ENCODE assay signal across 1 cellular context in the genomic region with DNA sequence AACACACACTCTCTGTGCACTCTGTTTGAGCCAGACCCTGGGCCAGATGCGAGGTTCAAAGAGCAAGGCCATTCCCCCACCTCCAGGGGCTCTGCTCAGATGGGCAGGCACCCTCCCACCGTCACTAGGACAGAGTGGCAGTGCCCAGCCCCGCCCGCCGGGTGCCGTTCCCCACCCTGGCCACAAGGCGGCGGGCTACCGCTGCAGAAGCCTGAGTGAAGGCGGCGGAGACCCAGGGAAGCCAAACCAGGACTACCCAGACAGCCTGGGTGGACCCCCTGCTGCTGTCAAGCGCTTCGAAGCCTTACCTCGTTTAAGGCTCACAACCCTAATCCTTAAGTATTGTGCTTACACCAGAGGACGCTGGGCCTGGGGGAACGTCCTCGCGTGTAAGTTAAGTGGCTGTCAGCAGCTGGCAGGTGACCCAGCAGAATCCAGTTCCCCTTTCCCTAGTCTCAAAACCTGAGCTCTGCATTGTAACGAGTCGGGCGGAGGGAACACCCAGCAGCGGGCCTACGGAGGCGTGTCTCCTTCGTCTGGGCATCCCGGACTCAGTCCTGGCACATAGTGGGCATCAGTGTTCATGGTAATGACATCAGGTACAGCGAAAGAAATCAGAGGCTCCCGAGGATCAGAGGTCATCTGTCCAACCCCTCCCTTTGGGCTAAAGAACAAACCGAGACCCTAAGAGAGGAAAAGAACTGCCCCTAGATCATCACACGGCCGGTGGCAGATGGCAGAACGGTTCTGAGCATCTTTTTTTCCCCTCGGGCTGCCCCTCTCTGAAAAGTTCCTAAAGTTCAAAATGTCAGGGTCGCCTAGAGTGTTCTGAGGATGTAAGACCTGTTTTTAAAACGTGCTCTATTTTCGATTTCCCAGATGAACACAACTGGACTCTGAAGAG.
TF ChIP-seq lines count a peak whose summit lies in the region.

No MANE protein-coding gene starts in this region.

TF ChIP-seq in HepG2, 621 proteins besides CTCF, POLR2A, EP300 and RAD21 (continued from another document and continues in another):
- TF ChIP-seq, protein P1, sequence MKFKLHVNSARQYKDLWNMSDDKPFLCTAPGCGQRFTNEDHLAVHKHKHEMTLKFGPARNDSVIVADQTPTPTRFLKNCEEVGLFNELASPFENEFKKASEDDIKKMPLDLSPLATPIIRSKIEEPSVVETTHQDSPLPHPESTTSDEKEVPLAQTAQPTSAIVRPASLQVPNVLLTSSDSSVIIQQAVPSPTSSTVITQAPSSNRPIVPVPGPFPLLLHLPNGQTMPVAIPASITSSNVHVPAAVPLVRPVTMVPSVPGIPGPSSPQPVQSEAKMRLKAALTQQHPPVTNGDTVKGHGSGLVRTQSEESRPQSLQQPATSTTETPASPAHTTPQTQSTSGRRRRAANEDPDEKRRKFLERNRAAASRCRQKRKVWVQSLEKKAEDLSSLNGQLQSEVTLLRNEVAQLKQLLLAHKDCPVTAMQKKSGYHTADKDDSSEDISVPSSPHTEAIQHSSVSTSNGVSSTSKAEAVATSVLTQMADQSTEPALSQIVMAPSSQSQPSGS (CRISPR knock-in tag; IDR thresholded peaks at IDR 0.05) = 0 out of 2 replicates have a peak, but pooled peaks have one; percentile 26
- TF ChIP-seq, protein P2, sequence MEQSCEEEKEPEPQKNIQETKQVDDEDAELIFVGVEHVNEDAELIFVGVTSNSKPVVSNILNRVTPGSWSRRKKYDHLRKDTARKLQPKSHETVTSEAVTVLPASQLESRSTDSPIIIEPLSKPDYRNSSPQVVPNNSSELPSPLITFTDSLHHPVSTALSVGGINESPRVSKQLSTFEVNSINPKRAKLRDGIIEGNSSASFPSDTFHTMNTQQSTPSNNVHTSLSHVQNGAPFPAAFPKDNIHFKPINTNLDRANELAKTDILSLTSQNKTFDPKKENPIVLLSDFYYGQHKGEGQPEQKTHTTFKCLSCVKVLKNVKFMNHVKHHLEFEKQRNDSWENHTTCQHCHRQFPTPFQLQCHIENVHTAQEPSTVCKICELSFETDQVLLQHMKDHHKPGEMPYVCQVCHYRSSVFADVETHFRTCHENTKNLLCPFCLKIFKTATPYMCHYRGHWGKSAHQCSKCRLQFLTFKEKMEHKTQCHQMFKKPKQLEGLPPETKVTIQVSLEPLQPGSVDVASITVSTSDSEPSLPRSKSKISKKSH (CRISPR knock-in tag; IDR thresholded peaks at IDR 0.05; ENCODE audit: borderline replicate concordance) = no peak
- TF ChIP-seq ARID2 (CRISPR knock-in tag; IDR thresholded peaks at IDR 0.05; ENCODE audit: borderline replicate concordance) = no peak
- TF ChIP-seq, protein P3, sequence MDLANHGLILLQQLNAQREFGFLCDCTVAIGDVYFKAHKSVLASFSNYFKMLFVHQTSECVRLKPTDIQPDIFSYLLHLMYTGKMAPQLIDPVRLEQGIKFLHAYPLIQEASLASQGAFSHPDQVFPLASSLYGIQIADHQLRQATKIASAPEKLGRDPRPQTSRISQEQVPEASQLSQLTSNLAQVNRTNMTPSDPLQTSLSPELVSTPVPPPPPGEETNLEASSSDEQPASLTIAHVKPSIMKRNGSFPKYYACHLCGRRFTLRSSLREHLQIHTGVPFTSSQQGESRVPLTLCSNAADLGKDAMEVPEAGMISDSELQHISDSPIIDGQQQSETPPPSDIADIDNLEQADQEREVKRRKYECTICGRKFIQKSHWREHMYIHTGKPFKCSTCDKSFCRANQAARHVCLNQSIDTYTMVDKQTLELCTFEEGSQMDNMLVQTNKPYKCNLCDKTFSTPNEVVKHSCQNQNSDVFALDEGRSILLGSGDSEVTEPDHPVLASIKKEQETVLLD (CRISPR knock-in tag; IDR thresholded peaks at IDR 0.05; ENCODE audit: low read depth) = no peak
- peak; percentile 72 for TF ChIP-seq HNF4A (CRISPR knock-in tag; IDR thresholded peaks at IDR 0.05)
- TF ChIP-seq RFX5 (IDR thresholded peaks at IDR 0.05; ENCODE audit: low read depth, low read length) = no peak
- no peak for TF ChIP-seq FIP1L1 (IDR thresholded peaks at IDR 0.05; ENCODE audit: borderline replicate concordance, insufficient read depth, low read depth, low read length)
- TF ChIP-seq WIZ (CRISPR knock-in tag; IDR thresholded peaks at IDR 0.05) = no peak
- no peak for TF ChIP-seq RFX3 (CRISPR knock-in tag; IDR thresholded peaks at IDR 0.05)
- peak; percentile 53; the same call in 1 of the 2 replicates for TF ChIP-seq ATF7-NPFF (CRISPR knock-in tag; IDR thresholded peaks at IDR 0.05; ENCODE audit: low read depth)
- TF ChIP-seq ZNF530 (CRISPR knock-in tag; IDR thresholded peaks at IDR 0.05; ENCODE audit: low read depth) = no peak
- TF ChIP-seq MAFK (conservative IDR thresholded peaks at IDR 0.05 in 1 of 2, IDR thresholded peaks at IDR 0.05 in 1 of 2; ENCODE audit: low read length in 2 of 2) = no peak
- no peak for TF ChIP-seq SPEN (CRISPR knock-in tag; IDR thresholded peaks at IDR 0.05; ENCODE audit: low read depth)
- TF ChIP-seq SMAD9 (CRISPR knock-in tag; IDR thresholded peaks at IDR 0.05) = no peak
- no peak for TF ChIP-seq ZSCAN12 (CRISPR knock-in tag; IDR thresholded peaks at IDR 0.05)
- TF ChIP-seq, protein P4, sequence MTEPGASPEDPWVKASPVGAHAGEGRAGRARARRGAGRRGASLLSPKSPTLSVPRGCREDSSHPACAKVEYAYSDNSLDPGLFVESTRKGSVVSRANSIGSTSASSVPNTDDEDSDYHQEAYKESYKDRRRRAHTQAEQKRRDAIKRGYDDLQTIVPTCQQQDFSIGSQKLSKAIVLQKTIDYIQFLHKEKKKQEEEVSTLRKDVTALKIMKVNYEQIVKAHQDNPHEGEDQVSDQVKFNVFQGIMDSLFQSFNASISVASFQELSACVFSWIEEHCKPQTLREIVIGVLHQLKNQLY (CRISPR knock-in tag; IDR thresholded peaks at IDR 0.05) = no peak
- no peak for TF ChIP-seq ZNF101 (CRISPR knock-in tag; IDR thresholded peaks at IDR 0.05; ENCODE audit: borderline replicate concordance, low read depth)
- TF ChIP-seq BCL6 (CRISPR knock-in tag; IDR thresholded peaks at IDR 0.05) = peak; percentile 56
- no peak for TF ChIP-seq ZNF790 (CRISPR knock-in tag; IDR thresholded peaks at IDR 0.05; ENCODE audit: borderline replicate concordance)
- no peak for TF ChIP-seq NR2F1 (CRISPR knock-in tag; IDR thresholded peaks at IDR 0.05)
- TF ChIP-seq ZBTB7B (CRISPR knock-in tag; IDR thresholded peaks at IDR 0.05) = peak; percentile 79; the same call in 1 of the 2 replicates
- no peak for TF ChIP-seq ZC3H13 (CRISPR knock-in tag; IDR thresholded peaks at IDR 0.05)
- no peak for TF ChIP-seq MATR3 (CRISPR knock-in tag; IDR thresholded peaks at IDR 0.05)
- TF ChIP-seq ZNF674 (CRISPR knock-in tag; IDR thresholded peaks at IDR 0.05; ENCODE audit: low read depth) = no peak
- TF ChIP-seq, protein P5, sequence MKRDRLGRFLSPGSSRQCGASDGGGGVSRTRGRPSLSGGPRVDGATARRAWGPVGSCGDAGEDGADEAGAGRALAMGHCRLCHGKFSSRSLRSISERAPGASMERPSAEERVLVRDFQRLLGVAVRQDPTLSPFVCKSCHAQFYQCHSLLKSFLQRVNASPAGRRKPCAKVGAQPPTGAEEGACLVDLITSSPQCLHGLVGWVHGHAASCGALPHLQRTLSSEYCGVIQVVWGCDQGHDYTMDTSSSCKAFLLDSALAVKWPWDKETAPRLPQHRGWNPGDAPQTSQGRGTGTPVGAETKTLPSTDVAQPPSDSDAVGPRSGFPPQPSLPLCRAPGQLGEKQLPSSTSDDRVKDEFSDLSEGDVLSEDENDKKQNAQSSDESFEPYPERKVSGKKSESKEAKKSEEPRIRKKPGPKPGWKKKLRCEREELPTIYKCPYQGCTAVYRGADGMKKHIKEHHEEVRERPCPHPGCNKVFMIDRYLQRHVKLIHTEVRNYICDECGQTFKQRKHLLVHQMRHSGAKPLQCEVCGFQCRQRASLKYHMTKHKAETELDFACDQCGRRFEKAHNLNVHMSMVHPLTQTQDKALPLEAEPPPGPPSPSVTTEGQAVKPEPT (CRISPR knock-in tag; IDR thresholded peaks at IDR 0.05; ENCODE audit: low read depth) = no peak
- TF ChIP-seq KDM4B (CRISPR knock-in tag; IDR thresholded peaks at IDR 0.05) = no peak
- TF ChIP-seq, protein P6, sequence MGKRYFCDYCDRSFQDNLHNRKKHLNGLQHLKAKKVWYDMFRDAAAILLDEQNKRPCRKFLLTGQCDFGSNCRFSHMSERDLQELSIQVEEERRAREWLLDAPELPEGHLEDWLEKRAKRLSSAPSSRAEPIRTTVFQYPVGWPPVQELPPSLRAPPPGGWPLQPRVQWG (CRISPR knock-in tag; IDR thresholded peaks at IDR 0.05; ENCODE audit: borderline replicate concordance, low read depth) = no peak
- no peak for TF ChIP-seq ZNF724P (CRISPR knock-in tag; IDR thresholded peaks at IDR 0.05; ENCODE audit: borderline replicate concordance)
- TF ChIP-seq, protein P7, sequence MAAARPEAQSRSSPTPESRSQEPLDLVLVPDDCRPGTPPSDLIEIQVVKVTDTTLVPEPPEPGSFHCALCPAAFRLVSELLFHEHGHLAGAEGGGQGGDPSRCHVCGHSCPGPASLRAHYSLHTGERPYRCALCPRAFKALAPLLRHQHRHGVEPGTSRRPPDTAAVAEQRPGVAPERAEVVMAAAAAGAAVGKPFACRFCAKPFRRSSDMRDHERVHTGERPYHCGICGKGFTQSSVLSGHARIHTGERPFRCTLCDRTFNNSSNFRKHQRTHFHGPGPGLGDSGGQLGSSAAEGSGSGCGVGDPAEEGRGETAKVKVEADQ (CRISPR knock-in tag; IDR thresholded peaks at IDR 0.05; ENCODE audit: borderline replicate concordance) = no peak
- TF ChIP-seq, protein P8, sequence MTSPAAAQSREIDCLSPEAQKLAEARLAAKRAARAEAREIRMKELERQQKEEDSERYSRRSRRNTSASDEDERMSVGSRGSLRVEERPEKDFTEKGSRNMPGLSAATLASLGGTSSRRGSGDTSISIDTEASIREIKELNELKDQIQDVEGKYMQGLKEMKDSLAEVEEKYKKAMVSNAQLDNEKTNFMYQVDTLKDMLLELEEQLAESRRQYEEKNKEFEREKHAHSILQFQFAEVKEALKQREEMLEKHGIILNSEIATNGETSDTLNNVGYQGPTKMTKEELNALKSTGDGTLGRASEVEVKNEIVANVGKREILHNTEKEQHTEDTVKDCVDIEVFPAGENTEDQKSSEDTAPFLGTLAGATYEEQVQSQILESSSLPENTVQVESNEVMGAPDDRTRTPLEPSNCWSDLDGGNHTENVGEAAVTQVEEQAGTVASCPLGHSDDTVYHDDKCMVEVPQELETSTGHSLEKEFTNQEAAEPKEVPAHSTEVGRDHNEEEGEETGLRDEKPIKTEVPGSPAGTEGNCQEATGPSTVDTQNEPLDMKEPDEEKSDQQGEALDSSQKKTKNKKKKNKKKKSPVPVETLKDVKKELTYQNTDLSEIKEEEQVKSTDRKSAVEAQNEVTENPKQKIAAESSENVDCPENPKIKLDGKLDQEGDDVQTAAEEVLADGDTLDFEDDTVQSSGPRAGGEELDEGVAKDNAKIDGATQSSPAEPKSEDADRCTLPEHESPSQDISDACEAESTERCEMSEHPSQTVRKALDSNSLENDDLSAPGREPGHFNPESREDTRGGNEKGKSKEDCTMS (CRISPR knock-in tag; conservative IDR thresholded peaks at IDR 0.05) = no peak
- no peak for TF ChIP-seq RFX1 (IDR thresholded peaks at IDR 0.05)
- no peak for TF ChIP-seq SMYD3 (CRISPR knock-in tag; IDR thresholded peaks at IDR 0.05)
- no peak for TF ChIP-seq CCAR2 (optimal IDR thresholded peaks at IDR 0.05; ENCODE audit: low read depth, low read length)
- TF ChIP-seq, protein P9, sequence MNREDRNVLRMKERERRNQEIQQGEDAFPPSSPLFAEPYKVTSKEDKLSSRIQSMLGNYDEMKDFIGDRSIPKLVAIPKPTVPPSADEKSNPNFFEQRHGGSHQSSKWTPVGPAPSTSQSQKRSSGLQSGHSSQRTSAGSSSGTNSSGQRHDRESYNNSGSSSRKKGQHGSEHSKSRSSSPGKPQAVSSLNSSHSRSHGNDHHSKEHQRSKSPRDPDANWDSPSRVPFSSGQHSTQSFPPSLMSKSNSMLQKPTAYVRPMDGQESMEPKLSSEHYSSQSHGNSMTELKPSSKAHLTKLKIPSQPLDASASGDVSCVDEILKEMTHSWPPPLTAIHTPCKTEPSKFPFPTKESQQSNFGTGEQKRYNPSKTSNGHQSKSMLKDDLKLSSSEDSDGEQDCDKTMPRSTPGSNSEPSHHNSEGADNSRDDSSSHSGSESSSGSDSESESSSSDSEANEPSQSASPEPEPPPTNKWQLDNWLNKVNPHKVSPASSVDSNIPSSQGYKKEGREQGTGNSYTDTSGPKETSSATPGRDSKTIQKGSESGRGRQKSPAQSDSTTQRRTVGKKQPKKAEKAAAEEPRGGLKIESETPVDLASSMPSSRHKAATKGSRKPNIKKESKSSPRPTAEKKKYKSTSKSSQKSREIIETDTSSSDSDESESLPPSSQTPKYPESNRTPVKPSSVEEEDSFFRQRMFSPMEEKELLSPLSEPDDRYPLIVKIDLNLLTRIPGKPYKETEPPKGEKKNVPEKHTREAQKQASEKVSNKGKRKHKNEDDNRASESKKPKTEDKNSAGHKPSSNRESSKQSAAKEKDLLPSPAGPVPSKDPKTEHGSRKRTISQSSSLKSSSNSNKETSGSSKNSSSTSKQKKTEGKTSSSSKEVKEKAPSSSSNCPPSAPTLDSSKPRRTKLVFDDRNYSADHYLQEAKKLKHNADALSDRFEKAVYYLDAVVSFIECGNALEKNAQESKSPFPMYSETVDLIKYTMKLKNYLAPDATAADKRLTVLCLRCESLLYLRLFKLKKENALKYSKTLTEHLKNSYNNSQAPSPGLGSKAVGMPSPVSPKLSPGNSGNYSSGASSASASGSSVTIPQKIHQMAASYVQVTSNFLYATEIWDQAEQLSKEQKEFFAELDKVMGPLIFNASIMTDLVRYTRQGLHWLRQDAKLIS (CRISPR knock-in tag; IDR thresholded peaks at IDR 0.05) = no peak
- no peak for TF ChIP-seq PAF1 (CRISPR knock-in tag; IDR thresholded peaks at IDR 0.05)
- TF ChIP-seq, protein P10, sequence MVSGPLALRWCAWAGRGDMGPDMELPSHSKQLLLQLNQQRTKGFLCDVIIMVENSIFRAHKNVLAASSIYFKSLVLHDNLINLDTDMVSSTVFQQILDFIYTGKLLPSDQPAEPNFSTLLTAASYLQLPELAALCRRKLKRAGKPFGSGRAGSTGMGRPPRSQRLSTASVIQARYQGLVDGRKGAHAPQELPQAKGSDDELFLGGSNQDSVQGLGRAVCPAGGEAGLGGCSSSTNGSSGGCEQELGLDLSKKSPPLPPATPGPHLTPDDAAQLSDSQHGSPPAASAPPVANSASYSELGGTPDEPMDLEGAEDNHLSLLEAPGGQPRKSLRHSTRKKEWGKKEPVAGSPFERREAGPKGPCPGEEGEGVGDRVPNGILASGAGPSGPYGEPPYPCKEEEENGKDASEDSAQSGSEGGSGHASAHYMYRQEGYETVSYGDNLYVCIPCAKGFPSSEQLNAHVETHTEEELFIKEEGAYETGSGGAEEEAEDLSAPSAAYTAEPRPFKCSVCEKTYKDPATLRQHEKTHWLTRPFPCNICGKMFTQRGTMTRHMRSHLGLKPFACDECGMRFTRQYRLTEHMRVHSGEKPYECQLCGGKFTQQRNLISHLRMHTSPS (CRISPR knock-in tag; IDR thresholded peaks at IDR 0.05; ENCODE audit: low read depth) = peak; percentile 100
- TF ChIP-seq ZNF225 (CRISPR knock-in tag; IDR thresholded peaks at IDR 0.05) = no peak
- TF ChIP-seq GATAD1 (CRISPR knock-in tag; IDR thresholded peaks at IDR 0.05) = peak; percentile 67; the same call in 1 of the 2 replicates
- TF ChIP-seq NRL (CRISPR knock-in tag; IDR thresholded peaks at IDR 0.05; ENCODE audit: borderline replicate concordance) = no peak; the same call in 1 of the 2 replicates
